ENCODE assay signal across 1 cellular context in the genomic region with DNA sequence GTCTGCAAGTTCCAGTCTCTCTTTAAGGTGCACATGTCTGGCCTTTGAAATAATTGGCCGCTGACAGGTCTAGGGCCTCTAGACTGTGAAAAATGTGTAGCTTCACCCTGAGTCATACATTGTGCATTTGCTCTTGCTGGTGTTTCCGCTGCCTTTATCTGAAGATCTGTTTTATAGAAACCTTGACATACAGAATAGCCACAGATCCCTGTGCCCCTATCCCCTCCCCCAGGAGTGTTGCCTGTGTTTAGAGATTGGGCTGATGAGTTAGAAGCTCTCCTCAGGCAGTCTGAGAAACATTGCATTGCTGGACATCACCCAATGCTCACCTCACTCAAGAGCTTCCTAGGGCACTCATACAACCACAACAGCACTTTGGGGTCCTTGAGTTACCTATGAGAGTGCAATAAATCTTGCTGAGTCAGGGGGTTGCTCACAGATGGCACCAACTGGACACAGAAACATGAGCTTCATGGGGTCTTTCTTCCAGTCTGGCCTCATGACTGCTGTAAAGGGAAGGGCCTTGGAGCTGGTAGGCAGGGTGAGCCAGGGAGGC.
TF ChIP-seq lines count a peak whose summit lies in the region.

No MANE protein-coding gene starts in this region.

TF ChIP-seq in SK-N-SH, 30 proteins besides CTCF, POLR2A, EP300 and RAD21 (continued from another document):
- TF ChIP-seq PBX3 (IDR thresholded peaks at IDR 0.05), result peak; percentile 90
- TF ChIP-seq JUND (IDR thresholded peaks at IDR 0.05), result peak; percentile 85
- TF ChIP-seq SMC3 (IDR thresholded peaks at IDR 0.05; ENCODE audit: low read depth, low read length), result no peak
- TF ChIP-seq, protein P1, sequence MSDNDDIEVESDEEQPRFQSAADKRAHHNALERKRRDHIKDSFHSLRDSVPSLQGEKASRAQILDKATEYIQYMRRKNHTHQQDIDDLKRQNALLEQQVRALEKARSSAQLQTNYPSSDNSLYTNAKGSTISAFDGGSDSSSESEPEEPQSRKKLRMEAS (IDR thresholded peaks at IDR 0.05; ENCODE audit: low read depth), result peak; percentile 72
- no peak for TF ChIP-seq CHD2 (IDR thresholded peaks at IDR 0.05; ENCODE audit: low read length, partially characterized antibody)
- TF ChIP-seq GATA2 (CRISPR knock-in tag; IDR thresholded peaks at IDR 0.05), result no peak
- no peak for TF ChIP-seq RFX5 (IDR thresholded peaks at IDR 0.05; ENCODE audit: low read length)
- TF ChIP-seq TEAD4 (IDR thresholded peaks at IDR 0.05; ENCODE audit: borderline replicate concordance, insufficient read depth), result peak; percentile 69; the same call in 1 of the 2 replicates
- no peak for TF ChIP-seq POLR2AphosphoS5 (IDR thresholded peaks at IDR 0.05; ENCODE audit: low read depth, low read length)
- no peak for TF ChIP-seq TAF1 (IDR thresholded peaks at IDR 0.05; ENCODE audit: borderline replicate concordance, low read depth, low read length)
- no peak for TF ChIP-seq GABPA (IDR thresholded peaks at IDR 0.05; ENCODE audit: low read depth)
- TF ChIP-seq YY1 (IDR thresholded peaks at IDR 0.05; ENCODE audit: low read depth), result no peak
- no peak for TF ChIP-seq USF2 (IDR thresholded peaks at IDR 0.05; ENCODE audit: borderline replicate concordance, low read depth, low read length)
